1 cellular context compared by ENCODE assay signal in genomic region chr11:47449541-47449940, GRCh38.
TF ChIP-seq lines count a peak whose summit lies in the region.

No MANE protein-coding gene starts in this region.

TF ChIP-seq in liver, 16 proteins besides CTCF, POLR2A, EP300 and RAD21 (continued from another document):
- TF ChIP-seq REST (IDR thresholded peaks at IDR 0.05): peak; percentile 60
- TF ChIP-seq FOXA1 (IDR thresholded peaks at IDR 0.05): no peak
- TF ChIP-seq RXRA (IDR thresholded peaks at IDR 0.05): peak; percentile 30 to 51
- TF ChIP-seq SP1 (IDR thresholded peaks at IDR 0.05): peak; percentile 28
- TF ChIP-seq HNF4A (conservative IDR thresholded peaks at IDR 0.05): peak; percentile 65 to 68
TF ChIP-seq in liver: peak in this region for 4.
